8 cellular contexts compared by ENCODE assay signal in genomic region chr2:44169155-44169898, GRCh38. TPM values are rescaled to one million over a fixed set of nuclear protein-coding genes. Genes with fewer than 3 reads are reported as not detected.
DNase-seq lines count a peak whose midpoint lies in the region; ATAC-seq, FAIRE-seq and TF ChIP-seq lines count a peak whose summit lies in the region.

No MANE protein-coding gene starts in this region.

- H3K27me3 ChIP-seq in parathyroid adenoma (ENCODE audit: control insufficient read depth, insufficient read depth, low read length): no peaks in the 10 kb centered on the region

- H3K9me3 ChIP-seq in parathyroid adenoma (ENCODE audit: control insufficient read depth, low read length): no peaks in the 10 kb centered on the region

- H3K4me2 ChIP-seq in parathyroid adenoma (ENCODE audit: low read length): peak overlapping the region; percentile 78

- FAIRE-seq in D721Med (lab: Jason Lieb, UNC): no peak

- peak; percentile 21 for DNase-seq in AG20443 (ENCODE audit: low spot score)
- DNase-seq in SIG-M5 treated with dmso at 0.1 percent for 504 hours (lab: John Stamatoyannopoulos, UW; ENCODE audit: unreplicated experiment): peak; percentile 91
- no peak for DNase-seq in activated naive CD8-positive, alpha-beta T cell treated with anti-CD3 and anti-CD28 coated beads, Interleukin-2, amount 50 U/mL, for 24 hours
- DNase-seq in cardiac septum (ENCODE audit: low spot score): peak; percentile 77
- DNase-seq in D721Med (ENCODE audit: insufficient read length, low spot score): no peak

- H3K4me1 Mint-ChIP-seq in activated naive CD8-positive, alpha-beta T cell treated with anti-CD3 and anti-CD28 coated beads, Interleukin-2, amount 50 U/mL, for 24 hours: peaks cover 43% of the 10 kb centered on the region

- TF ChIP-seq CTCF in parathyroid adenoma (IDR thresholded peaks at IDR 0.05) (no peak), D721Med (IDR thresholded peaks at IDR 0.05; ENCODE audit: insufficient read depth, missing control alignments) (no peak)

- peaks cover 6% of the 10 kb centered on the region for H3K4me1 ChIP-seq in parathyroid adenoma

- ATAC-seq in GM18511 (IDR thresholded peaks at IDR 0.05; ENCODE audit: unreplicated experiment) (peak; percentile 20), HG03571 (IDR thresholded peaks at IDR 0.05; ENCODE audit: unreplicated experiment) (peak; percentile 6)
- peak; percentile 4 for ATAC-seq in activated naive CD8-positive, alpha-beta T cell treated with anti-CD3 and anti-CD28 coated beads, Interleukin-2, amount 50 U/mL, for 24 hours

- peak overlapping the region; percentile 80 for H2AFZ ChIP-seq in parathyroid adenoma

- no peaks in the 10 kb centered on the region for H3K36me3 ChIP-seq in parathyroid adenoma (ENCODE audit: control insufficient read depth, insufficient read depth, low read length)

- H3K4me3 Mint-ChIP-seq in activated naive CD8-positive, alpha-beta T cell treated with anti-CD3 and anti-CD28 coated beads, Interleukin-2, amount 50 U/mL, for 24 hours: peak overlapping the region; percentile 95

- H3K27ac ChIP-seq in parathyroid adenoma: peak overlapping the region; percentile 85

- intact Hi-C loops in cardiac septum (cut with DNase I): loop anchor here (5.0 kb wide), 3 partner anchors 67 to 193 kb away; partner anchors contain the start of genes CAMKMT and PREPL

- H3K36me3 Mint-ChIP-seq in activated naive CD8-positive, alpha-beta T cell treated with anti-CD3 and anti-CD28 coated beads, Interleukin-2, amount 50 U/mL, for 24 hours (ENCODE audit: low read depth): no peaks in the 10 kb centered on the region

- H3K4me3 ChIP-seq in parathyroid adenoma (ENCODE audit: low read depth, low read length): peak overlapping the region; percentile 91

- peak overlapping the region; percentile 98 for H3K27ac Mint-ChIP-seq in activated naive CD8-positive, alpha-beta T cell treated with anti-CD3 and anti-CD28 coated beads, Interleukin-2, amount 50 U/mL, for 24 hours

- H3K27me3 Mint-ChIP-seq in activated naive CD8-positive, alpha-beta T cell treated with anti-CD3 and anti-CD28 coated beads, Interleukin-2, amount 50 U/mL, for 24 hours: no peaks in the 10 kb centered on the region

- no peaks in the 10 kb centered on the region for H3K9me3 Mint-ChIP-seq in activated naive CD8-positive, alpha-beta T cell treated with anti-CD3 and anti-CD28 coated beads, Interleukin-2, amount 50 U/mL, for 24 hours

- peak overlapping the region; percentile 68 for H3K9ac ChIP-seq in parathyroid adenoma

- peaks cover 25% of the 10 kb centered on the region for H3K79me2 ChIP-seq in parathyroid adenoma

RNA-seq across cellular contexts. Expression of gene PPM1B, which starts 0.7 kb away (rescaled TPM):
- 68.4 TPM for total RNA-seq in cardiac septum

Comparison
In these comparisons a context has a peak if more than half of its experiments do, and no peak if none do; other contexts are left out.
1. DNase-seq: peak in AG20443 (single experiment), SIG-M5 treated with dmso at 0.1 percent for 504 hours (single experiment) and cardiac septum (single experiment); none in activated naive CD8-positive, alpha-beta T cell treated with anti-CD3 and anti-CD28 coated beads, Interleukin-2, amount 50 U/mL, for 24 hours (single experiment) and D721Med (single experiment).
2. Peak in every context shown above with its lines, with median percentiles within 50 percentile points of each other: ATAC-seq.